9 cellular contexts compared by ENCODE assay signal in genomic region chr15:45212493-45212892, GRCh38. TPM values are rescaled to one million over a fixed set of nuclear protein-coding genes. Genes with fewer than 3 reads are reported as not detected.
"Had no signal": no experiment of that assay in that cellular context is flagged by ENCODE, and none has a peak within 500 bp of the region (broad histone marks: within the 10 kb centered on the region; RNA-seq: fewer than 3 reads in every experiment).

No MANE protein-coding gene starts in this region.

- ATAC-seq: GM12878 had no signal

- H3K4me3 ChIP-seq: GM12878 had no signal

- DNase-seq: GDM1, GF-D8 had no signal

- FAIRE-seq: G401.6, GM12878, GM12891, GM12892, GM18507, GM19239 had no signal

RNA-seq across cellular contexts. Expression of gene SLC28A2, which starts 39.5 kb away (rescaled TPM):
- total RNA-seq: G401, GM12878 had no signal
